ENCODE assay signal across 18 cellular contexts in genomic region chr4:75629239-75629638, GRCh38. TPM values are rescaled to one million over a fixed set of nuclear protein-coding genes. Genes with fewer than 3 reads are reported as not detected.
DNase-seq lines count a peak whose midpoint lies in the region; ATAC-seq, FAIRE-seq and TF ChIP-seq lines count a peak whose summit lies in the region.
"Had no signal": no experiment of that assay in that cellular context is flagged by ENCODE, and none has a peak within 500 bp of the region (broad histone marks: within the 10 kb centered on the region; RNA-seq: fewer than 3 reads in every experiment).

No MANE protein-coding gene starts in this region.

- intact Hi-C loops in natural killer cell (cut with micrococcal nuclease) (no loop called here), lower lobe of right lung (cut with DNase I) (no loop called here)

- peaks cover 7 to 12% of the 10 kb centered on the region in 2 donors for H3K4me1 Mint-ChIP-seq in natural killer cell
- peaks cover 7 to 9% of the 10 kb centered on the region in 2 donors for H3K4me1 Mint-ChIP-seq in natural killer cell treated with Interleukin-12 subunit alpha and Interleukin-12 subunit beta and Interleukin-15 and Interleukin-18, amount 100 ng/mL, for 72 hours (ENCODE audit: low read depth in 2 of 2)
- peaks cover 24% of the 10 kb centered on the region for H3K4me1 Mint-ChIP-seq in activated CD8-positive, alpha-beta T cell treated with anti-CD3 and anti-CD28 coated beads, Interleukin-2, amount 10 ng/mL, durations not matched to agents 7 days and 5 days (ENCODE audit: low read depth)

- CTCF ChIA-PET in activated CD8-positive, alpha-beta T cell treated with anti-CD3 and anti-CD28 coated beads, Interleukin-2, amount 10 ng/mL, durations not matched to agents 7 days and 5 days (lab: Charles Lee): interaction anchor here (0.7 kb wide), 2 partner anchors 18 to 27 kb away, joined by 3 read pairs; no protein-coding TSS in a partner anchor

- no peak for TF ChIP-seq CTCF in natural killer cell (IDR thresholded peaks at IDR 0.05)
- TF ChIP-seq CTCF in lower lobe of right lung (IDR thresholded peaks at IDR 0.05): no peak
- no peak for TF ChIP-seq CTCF in D721Med (IDR thresholded peaks at IDR 0.05; ENCODE audit: insufficient read depth, missing control alignments)
- TF ChIP-seq CTCF in BE2C (IDR thresholded peaks at IDR 0.05; ENCODE audit: low read depth, low read length): no peak

- H3K9me3 Mint-ChIP-seq in natural killer cell: no peaks in the 10 kb centered on the region
- H3K9me3 Mint-ChIP-seq in natural killer cell treated with Interleukin-12 subunit alpha and Interleukin-12 subunit beta and Interleukin-15 and Interleukin-18, amount 100 ng/mL, for 72 hours: no peaks in the 10 kb centered on the region
- no peaks in the 10 kb centered on the region for H3K9me3 Mint-ChIP-seq in activated CD8-positive, alpha-beta T cell treated with anti-CD3 and anti-CD28 coated beads, Interleukin-2, amount 10 ng/mL, durations not matched to agents 7 days and 5 days (ENCODE audit: insufficient read depth)

- peak overlapping the region; percentile 74 for H3K4me3 ChIP-seq in lower lobe of right lung
- no peak overlapping the region for H3K4me3 ChIP-seq in BE2C (ENCODE audit: low read depth, low read length)

- no peaks in the 10 kb centered on the region for H3K36me3 Mint-ChIP-seq in natural killer cell
- no peaks in the 10 kb centered on the region for H3K36me3 Mint-ChIP-seq in natural killer cell treated with Interleukin-12 subunit alpha and Interleukin-12 subunit beta and Interleukin-15 and Interleukin-18, amount 100 ng/mL, for 72 hours
- no peaks in the 10 kb centered on the region for H3K36me3 Mint-ChIP-seq in activated CD8-positive, alpha-beta T cell treated with anti-CD3 and anti-CD28 coated beads, Interleukin-2, amount 10 ng/mL, durations not matched to agents 7 days and 5 days (ENCODE audit: low read depth)

- ATAC-seq in natural killer cell (no peak), lower lobe of right lung (peak; percentile 71 to 84), HG03469 (IDR thresholded peaks at IDR 0.05; ENCODE audit: unreplicated experiment) (no peak)
- no peak for ATAC-seq in natural killer cell treated with Interleukin-12 subunit alpha and Interleukin-12 subunit beta and Interleukin-15 and Interleukin-18, amount 100 ng/mL, for 72 hours
- ATAC-seq in activated CD8-positive, alpha-beta T cell treated with anti-CD3 and anti-CD28 coated beads, Interleukin-2, amount 10 ng/mL, durations not matched to agents 7 days and 5 days: no peak

- FAIRE-seq in D721Med (lab: Jason Lieb, UNC): no peak

- no peak overlapping the region for H3K27ac Mint-ChIP-seq in natural killer cell
- H3K27ac Mint-ChIP-seq in natural killer cell treated with Interleukin-12 subunit alpha and Interleukin-12 subunit beta and Interleukin-15 and Interleukin-18, amount 100 ng/mL, for 72 hours: no peak overlapping the region
- H3K27ac Mint-ChIP-seq in activated CD8-positive, alpha-beta T cell treated with anti-CD3 and anti-CD28 coated beads, Interleukin-2, amount 10 ng/mL, durations not matched to agents 7 days and 5 days: no peak overlapping the region

- DNase-seq in natural killer cell (no peak), lower lobe of right lung (no peak), cerebellar cortex (ENCODE audit: low spot score) (no peak), D721Med (ENCODE audit: insufficient read length, low spot score) (no peak), BE2C (no peak)
- DNase-seq in natural killer cell treated with Interleukin-12 subunit alpha and Interleukin-12 subunit beta and Interleukin-15 and Interleukin-18, amount 100 ng/mL, for 72 hours (ENCODE audit: low spot score): no peak
- DNase-seq in activated CD8-positive, alpha-beta T cell treated with anti-CD3 and anti-CD28 coated beads, Interleukin-2, amount 10 ng/mL, durations not matched to agents 7 days and 5 days: no peak
- DNase-seq: aorta; GDM1; MM.1S; NCI-H2171; retina; stimulated activated CD4-positive, alpha-beta T cell treated with anti-CD3 and anti-CD28 coated beads, Interleukin-2, amount 100 ng/mL, for 24 hours; uterus had no signal

- H3K4me1 ChIP-seq in lower lobe of right lung: peaks cover 14% of the 10 kb centered on the region
- H3K4me1 ChIP-seq in BE2C: no peaks in the 10 kb centered on the region
- H3K4me1 ChIP-seq: uterus had no signal

- POLR2A ChIA-PET in activated CD8-positive, alpha-beta T cell treated with anti-CD3 and anti-CD28 coated beads, Interleukin-2, amount 10 ng/mL, durations not matched to agents 7 days and 5 days (lab: Charles Lee): no interaction called here

- peaks cover 0 to 14% of the 10 kb centered on the region in 2 donors for H3K27me3 Mint-ChIP-seq in natural killer cell (ENCODE audit: low read depth in 2 of 2)
- H3K27me3 Mint-ChIP-seq in natural killer cell treated with Interleukin-12 subunit alpha and Interleukin-12 subunit beta and Interleukin-15 and Interleukin-18, amount 100 ng/mL, for 72 hours: peaks cover 0 to 5% of the 10 kb centered on the region in 2 donors
- H3K27me3 Mint-ChIP-seq in activated CD8-positive, alpha-beta T cell treated with anti-CD3 and anti-CD28 coated beads, Interleukin-2, amount 10 ng/mL, durations not matched to agents 7 days and 5 days (ENCODE audit: low read depth): peaks cover 2% of the 10 kb centered on the region

- H3K36me3 ChIP-seq in lower lobe of right lung: no peaks in the 10 kb centered on the region
- H3K36me3 ChIP-seq in BE2C: no peaks in the 10 kb centered on the region
- H3K36me3 ChIP-seq: BLaER1, uterus had no signal

- H3K9me3 ChIP-seq in lower lobe of right lung: no peaks in the 10 kb centered on the region
- H3K9me3 ChIP-seq in BE2C: no peaks in the 10 kb centered on the region
- H3K9me3 ChIP-seq: mucosa of descending colon, uterus had no signal

- H3K27me3 ChIP-seq in lower lobe of right lung (ENCODE audit: low read depth) (no peaks in the 10 kb centered on the region), BE2C (no peaks in the 10 kb centered on the region)
- H3K27me3 ChIP-seq: uterus had no signal

- peak overlapping the region; percentile 57 for H3K4me3 Mint-ChIP-seq in natural killer cell
- no peak overlapping the region for H3K4me3 Mint-ChIP-seq in natural killer cell treated with Interleukin-12 subunit alpha and Interleukin-12 subunit beta and Interleukin-15 and Interleukin-18, amount 100 ng/mL, for 72 hours
- H3K4me3 Mint-ChIP-seq in activated CD8-positive, alpha-beta T cell treated with anti-CD3 and anti-CD28 coated beads, Interleukin-2, amount 10 ng/mL, durations not matched to agents 7 days and 5 days: peak overlapping the region; percentile 1

- H3K27ac ChIP-seq in lower lobe of right lung: peak overlapping the region; percentile 74
- H3K27ac ChIP-seq: BLaER1, uterus had no signal

RNA-seq across cellular contexts. Expression of gene CDKL2, which starts 1.1 kb away (rescaled TPM):
- under 1 TPM; 0.19 to 0.63 (median 0.32) TPM for total RNA-seq in natural killer cell
- under 1 TPM; 0.14 to 0.36 TPM for total RNA-seq in natural killer cell treated with Interleukin-12 subunit alpha and Interleukin-12 subunit beta and Interleukin-15 and Interleukin-18, amount 100 ng/mL, for 72 hours
- total RNA-seq in activated CD8-positive, alpha-beta T cell treated with anti-CD3 and anti-CD28 coated beads, Interleukin-2, amount 10 ng/mL, durations not matched to agents 7 days and 5 days: under 1 TPM; 0.45 to 0.60 TPM
- 20.9 TPM for total RNA-seq in lower lobe of right lung
- not detected for polyA plus RNA-seq in BE2C (2012; ENCODE audit: insufficient read depth, insufficient read length, low read depth)
- total RNA-seq: SK-MEL-5 had no signal

RNA-seq across cellular contexts. Expression of gene G3BP2, which starts 44.0 kb away (rescaled TPM):
- total RNA-seq in natural killer cell: 100 to 1,000 TPM; 204 to 233 (median 214) TPM
- total RNA-seq in natural killer cell treated with Interleukin-12 subunit alpha and Interleukin-12 subunit beta and Interleukin-15 and Interleukin-18, amount 100 ng/mL, for 72 hours: 100 to 1,000 TPM; 107 to 159 TPM
- total RNA-seq in activated CD8-positive, alpha-beta T cell treated with anti-CD3 and anti-CD28 coated beads, Interleukin-2, amount 10 ng/mL, durations not matched to agents 7 days and 5 days: 100 to 1,000 TPM; 173 to 178 TPM
- total RNA-seq in lower lobe of right lung: 101 TPM
- 56.6 TPM for polyA plus RNA-seq in BE2C (2012; ENCODE audit: insufficient read depth, insufficient read length, low read depth)

Comparison
In these comparisons a context has a peak if more than half of its experiments do, and no peak if none do; other contexts are left out.
1. ATAC-seq: peak in lower lobe of right lung (2 of 2); none in natural killer cell (0 of 3), natural killer cell treated with Interleukin-12 subunit alpha and Interleukin-12 subunit beta and Interleukin-15 and Interleukin-18, amount 100 ng/mL, for 72 hours (0 of 2), activated CD8-positive, alpha-beta T cell treated with anti-CD3 and anti-CD28 coated beads, Interleukin-2, amount 10 ng/mL, durations not matched to agents 7 days and 5 days (single experiment) and HG03469 (single experiment).
2. RNA of gene CDKL2, which starts 1.1 kb away (total RNA-seq): 20.9 TPM in lower lobe of right lung (single experiment); 0.45 to 0.60 TPM in activated CD8-positive, alpha-beta T cell treated with anti-CD3 and anti-CD28 coated beads, Interleukin-2, amount 10 ng/mL, durations not matched to agents 7 days and 5 days, 0.14 to 0.36 TPM in natural killer cell treated with Interleukin-12 subunit alpha and Interleukin-12 subunit beta and Interleukin-15 and Interleukin-18, amount 100 ng/mL, for 72 hours and 0.19 to 0.63 TPM in natural killer cell; every median in the first group is over 10 times any median in the second.